ENCODE assay signal across 1 cellular context in the genomic region with DNA sequence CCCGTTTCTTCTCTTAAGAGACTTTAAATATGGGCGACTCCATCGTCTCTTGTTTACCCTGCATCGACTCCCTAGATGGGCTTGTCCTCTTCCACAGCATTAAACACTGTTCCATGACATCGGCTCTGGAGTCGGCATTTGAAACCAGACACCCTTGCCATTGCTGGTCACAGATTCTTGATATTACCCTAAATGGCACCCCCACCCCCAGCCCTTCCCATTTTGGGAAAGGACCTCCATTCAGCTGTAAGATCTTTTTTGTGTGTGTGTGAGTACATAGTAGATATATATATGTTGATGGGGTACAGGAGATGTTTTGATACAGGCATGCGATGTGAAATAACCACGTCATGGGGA.
TF ChIP-seq lines count a peak whose summit lies in the region.

No MANE protein-coding gene starts in this region.

TF ChIP-seq in GM23338, 12 proteins besides CTCF, POLR2A, EP300 and RAD21 (continued from another document):
- TF ChIP-seq, protein P1, sequence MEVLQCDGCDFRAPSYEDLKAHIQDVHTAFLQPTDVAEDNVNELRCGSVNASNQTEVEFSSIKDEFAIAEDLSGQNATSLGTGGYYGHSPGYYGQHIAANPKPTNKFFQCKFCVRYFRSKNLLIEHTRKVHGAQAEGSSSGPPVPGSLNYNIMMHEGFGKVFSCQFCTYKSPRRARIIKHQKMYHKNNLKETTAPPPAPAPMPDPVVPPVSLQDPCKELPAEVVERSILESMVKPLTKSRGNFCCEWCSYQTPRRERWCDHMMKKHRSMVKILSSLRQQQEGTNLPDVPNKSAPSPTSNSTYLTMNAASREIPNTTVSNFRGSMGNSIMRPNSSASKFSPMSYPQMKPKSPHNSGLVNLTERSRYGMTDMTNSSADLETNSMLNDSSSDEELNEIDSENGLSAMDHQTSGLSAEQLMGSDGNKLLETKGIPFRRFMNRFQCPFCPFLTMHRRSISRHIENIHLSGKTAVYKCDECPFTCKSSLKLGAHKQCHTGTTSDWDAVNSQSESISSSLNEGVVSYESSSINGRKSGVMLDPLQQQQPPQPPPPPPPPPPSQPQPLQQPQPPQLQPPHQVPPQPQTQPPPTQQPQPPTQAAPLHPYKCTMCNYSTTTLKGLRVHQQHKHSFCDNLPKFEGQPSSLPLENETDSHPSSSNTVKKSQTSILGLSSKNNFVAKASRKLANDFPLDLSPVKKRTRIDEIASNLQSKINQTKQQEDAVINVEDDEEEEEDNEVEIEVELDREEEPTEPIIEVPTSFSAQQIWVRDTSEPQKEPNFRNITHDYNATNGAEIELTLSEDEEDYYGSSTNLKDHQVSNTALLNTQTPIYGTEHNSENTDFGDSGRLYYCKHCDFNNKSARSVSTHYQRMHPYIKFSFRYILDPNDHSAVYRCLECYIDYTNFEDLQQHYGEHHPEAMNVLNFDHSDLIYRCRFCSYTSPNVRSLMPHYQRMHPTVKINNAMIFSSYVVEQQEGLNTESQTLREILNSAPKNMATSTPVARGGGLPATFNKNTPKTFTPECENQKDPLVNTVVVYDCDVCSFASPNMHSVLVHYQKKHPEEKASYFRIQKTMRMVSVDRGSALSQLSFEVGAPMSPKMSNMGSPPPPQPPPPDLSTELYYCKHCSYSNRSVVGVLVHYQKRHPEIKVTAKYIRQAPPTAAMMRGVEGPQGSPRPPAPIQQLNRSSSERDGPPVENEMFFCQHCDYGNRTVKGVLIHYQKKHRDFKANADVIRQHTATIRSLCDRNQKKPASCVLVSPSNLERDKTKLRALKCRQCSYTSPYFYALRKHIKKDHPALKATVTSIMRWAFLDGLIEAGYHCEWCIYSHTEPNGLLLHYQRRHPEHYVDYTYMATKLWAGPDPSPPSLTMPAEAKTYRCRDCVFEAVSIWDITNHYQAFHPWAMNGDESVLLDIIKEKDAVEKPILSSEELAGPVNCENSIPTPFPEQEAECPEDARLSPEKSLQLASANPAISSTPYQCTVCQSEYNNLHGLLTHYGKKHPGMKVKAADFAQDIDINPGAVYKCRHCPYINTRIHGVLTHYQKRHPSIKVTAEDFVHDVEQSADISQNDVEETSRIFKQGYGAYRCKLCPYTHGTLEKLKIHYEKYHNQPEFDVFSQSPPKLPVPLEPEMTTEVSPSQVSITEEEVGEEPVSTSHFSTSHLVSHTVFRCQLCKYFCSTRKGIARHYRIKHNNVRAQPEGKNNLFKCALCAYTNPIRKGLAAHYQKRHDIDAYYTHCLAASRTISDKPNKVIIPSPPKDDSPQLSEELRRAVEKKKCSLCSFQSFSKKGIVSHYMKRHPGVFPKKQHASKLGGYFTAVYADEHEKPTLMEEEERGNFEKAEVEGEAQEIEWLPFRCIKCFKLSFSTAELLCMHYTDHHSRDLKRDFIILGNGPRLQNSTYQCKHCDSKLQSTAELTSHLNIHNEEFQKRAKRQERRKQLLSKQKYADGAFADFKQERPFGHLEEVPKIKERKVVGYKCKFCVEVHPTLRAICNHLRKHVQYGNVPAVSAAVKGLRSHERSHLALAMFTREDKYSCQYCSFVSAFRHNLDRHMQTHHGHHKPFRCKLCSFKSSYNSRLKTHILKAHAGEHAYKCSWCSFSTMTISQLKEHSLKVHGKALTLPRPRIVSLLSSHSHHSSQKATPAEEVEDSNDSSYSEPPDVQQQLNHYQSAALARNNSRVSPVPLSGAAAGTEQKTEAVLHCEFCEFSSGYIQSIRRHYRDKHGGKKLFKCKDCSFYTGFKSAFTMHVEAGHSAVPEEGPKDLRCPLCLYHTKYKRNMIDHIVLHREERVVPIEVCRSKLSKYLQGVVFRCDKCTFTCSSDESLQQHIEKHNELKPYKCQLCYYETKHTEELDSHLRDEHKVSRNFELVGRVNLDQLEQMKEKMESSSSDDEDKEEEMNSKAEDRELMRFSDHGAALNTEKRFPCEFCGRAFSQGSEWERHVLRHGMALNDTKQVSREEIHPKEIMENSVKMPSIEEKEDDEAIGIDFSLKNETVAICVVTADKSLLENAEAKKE (CRISPR knock-in tag; IDR thresholded peaks at IDR 0.05) = no peak
- TF ChIP-seq REST (IDR thresholded peaks at IDR 0.05; ENCODE audit: unreplicated experiment) = no peak
